In genomic region chr10:99843310-99843709, GRCh38 we compare ENCODE assay signal across 1 cellular context.
TF ChIP-seq lines count a peak whose summit lies in the region.

No MANE protein-coding gene starts in this region.

TF ChIP-seq in SK-N-SH, 30 proteins besides CTCF, POLR2A, EP300 and RAD21 (continued from another document):
- TF ChIP-seq USF2 (IDR thresholded peaks at IDR 0.05; ENCODE audit: borderline replicate concordance, low read depth, low read length) (no peak), SIN3A (IDR thresholded peaks at IDR 0.05; ENCODE audit: borderline replicate concordance, low read depth, low read length) (no peak), FOSL2 (IDR thresholded peaks at IDR 0.05; ENCODE audit: borderline replicate concordance, low read depth) (no peak), FOXJ3 (CRISPR knock-in tag; IDR thresholded peaks at IDR 0.05) (no peak), CHD2 (IDR thresholded peaks at IDR 0.05; ENCODE audit: low read length, partially characterized antibody) (no peak), FOXM1 (IDR thresholded peaks at IDR 0.05; ENCODE audit: low read depth) (no peak), REST (IDR thresholded peaks at IDR 0.05; ENCODE audit: low read depth, low read length) (no peak)
